Comparison of ENCODE assay signal across 17 cellular contexts in genomic region chr20:4569882-4570281, GRCh38.
"Had no signal": no experiment of that assay in that cellular context is flagged by ENCODE, and none has a peak within 500 bp of the region (broad histone marks: within the 10 kb centered on the region; RNA-seq: fewer than 3 reads in every experiment).

No MANE protein-coding gene starts in this region.

- H3K9me3 ChIP-seq: heart left ventricle, neutrophil, psoas muscle, spleen, tibial artery, upper lobe of left lung, uterus had no signal

- H3K27ac ChIP-seq: dorsolateral prefrontal cortex, heart left ventricle, neutrophil, psoas muscle, spleen, tibial artery, upper lobe of left lung, uterus had no signal

- H3K4me1 ChIP-seq: heart left ventricle, psoas muscle, spleen, upper lobe of left lung, uterus had no signal

- H3K27me3 ChIP-seq: tibial artery, upper lobe of left lung, uterus had no signal

- H3K36me3 ChIP-seq: heart left ventricle, neutrophil, spleen, tibial artery, upper lobe of left lung, uterus had no signal

- H3K4me3 ChIP-seq: dorsolateral prefrontal cortex, heart left ventricle, psoas muscle, spleen, tibial artery, upper lobe of left lung, uterus had no signal

- DNase-seq: dorsolateral prefrontal cortex; effector CD8-positive, alpha-beta T cell; heart left ventricle; hippocampal formation; kidney glomerular epithelial cell; naive thymus-derived CD4-positive, alpha-beta T cell; nephron progenitor cell; psoas muscle; retina; spleen; stimulated activated CD4-positive, alpha-beta T cell treated with anti-CD3 and anti-CD28 coated beads, Interleukin-15, amount 100 ng/mL, for 24 hours; stimulated activated CD4-positive, alpha-beta T cell treated with anti-CD3 and anti-CD28 coated beads, Interleukin-1b, Interleukin-23, amount 100 ng/mL, for 48 hours; stimulated activated CD4-positive, alpha-beta T cell treated with anti-CD3 and anti-CD28 coated beads, Interleukin-4, amount 100 ng/mL, for 24 hours; tibial artery; upper lobe of left lung; uterus had no signal
